Comparison of ENCODE assay signal across 1 cellular context in the genomic region with DNA sequence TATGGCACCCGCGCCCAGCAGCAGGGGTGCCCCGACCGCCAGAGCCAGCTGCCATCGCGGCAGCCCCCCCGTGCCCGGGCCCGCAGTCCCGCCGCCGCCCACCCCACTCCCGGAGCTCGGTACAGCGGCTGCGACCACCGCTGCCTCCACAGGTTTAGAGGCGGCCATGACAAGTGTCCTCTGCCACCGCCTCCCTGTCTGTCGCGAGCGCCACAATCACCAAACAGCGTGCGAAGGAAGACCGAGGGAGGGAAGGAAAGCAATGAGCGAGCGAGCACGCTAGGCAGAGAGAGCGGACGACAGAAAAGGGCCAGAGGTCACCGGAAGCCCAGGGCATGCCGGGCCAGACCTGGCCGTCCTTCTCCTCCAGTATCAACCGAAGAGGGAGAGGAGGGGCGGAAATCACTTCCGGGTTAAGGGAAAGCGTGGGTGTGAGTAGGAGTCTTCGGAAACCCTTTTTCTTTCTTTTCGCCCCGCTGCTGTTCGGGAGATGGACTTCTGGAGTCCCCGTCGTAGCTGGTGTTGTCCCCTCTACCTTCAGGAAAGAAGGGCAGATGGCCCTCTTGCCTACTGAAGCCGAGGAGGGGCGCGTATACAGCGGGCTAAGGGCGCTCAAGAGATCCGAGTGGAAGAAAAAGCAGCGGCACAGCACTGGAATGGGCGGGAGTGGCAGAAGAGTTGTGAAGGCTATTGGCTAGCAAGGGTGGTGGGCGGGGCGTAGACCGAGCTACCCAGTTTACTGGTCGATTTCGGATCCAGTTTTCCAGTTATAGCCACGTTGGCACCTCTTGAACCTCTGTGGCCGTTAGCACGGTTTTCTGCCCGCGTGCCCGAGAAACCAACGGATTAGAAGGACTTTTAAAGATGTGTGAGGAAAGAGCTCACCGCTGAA.
TF ChIP-seq lines count a peak whose summit lies in the region.

A gene with protein sequence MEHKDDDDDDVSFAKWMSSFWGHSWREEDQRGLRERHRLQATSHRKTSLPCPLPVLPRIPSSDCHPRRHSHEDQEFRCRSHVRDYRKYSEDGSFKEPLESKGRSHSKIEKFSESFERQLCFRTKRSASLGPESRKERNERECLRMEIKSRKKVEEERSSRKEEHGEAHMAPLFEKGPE (plus strand): TSS at position 758 of the 892 bp plus-strand sequence. CDS start 28,191 bp downstream, outside the sequence.
A gene (minus strand): TSS at position 308 of the 892 bp plus-strand sequence. CDS start 140 bp downstream, at position 168.

TF ChIP-seq in WTC11, 78 proteins besides CTCF, POLR2A, EP300 and RAD21 (continued from another document and continues in another):
- TF ChIP-seq, protein P1, sequence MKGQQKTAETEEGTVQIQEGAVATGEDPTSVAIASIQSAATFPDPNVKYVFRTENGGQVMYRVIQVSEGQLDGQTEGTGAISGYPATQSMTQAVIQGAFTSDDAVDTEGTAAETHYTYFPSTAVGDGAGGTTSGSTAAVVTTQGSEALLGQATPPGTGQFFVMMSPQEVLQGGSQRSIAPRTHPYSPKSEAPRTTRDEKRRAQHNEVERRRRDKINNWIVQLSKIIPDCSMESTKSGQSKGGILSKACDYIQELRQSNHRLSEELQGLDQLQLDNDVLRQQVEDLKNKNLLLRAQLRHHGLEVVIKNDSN (CRISPR knock-in tag; IDR thresholded peaks at IDR 0.05), result no peak
- TF ChIP-seq KAT7 (CRISPR knock-in tag; IDR thresholded peaks at IDR 0.05; ENCODE audit: borderline replicate concordance) (peak; percentile 58; the same call in 1 of the 2 replicates), TEAD4 (CRISPR knock-in tag; IDR thresholded peaks at IDR 0.05) (no peak), SMAD3 (CRISPR knock-in tag; IDR thresholded peaks at IDR 0.05; ENCODE audit: borderline replicate concordance) (peak; percentile 17), SMAD4 (CRISPR knock-in tag; IDR thresholded peaks at IDR 0.05) (no peak), IRF2 (CRISPR knock-in tag; IDR thresholded peaks at IDR 0.05; ENCODE audit: borderline replicate concordance, low read depth) (no peak), MYBL2 (CRISPR knock-in tag; IDR thresholded peaks at IDR 0.05) (peak; percentile 97), JUN (CRISPR knock-in tag; IDR thresholded peaks at IDR 0.05) (no peak; the same call in 1 of the 2 replicates), CBFB (CRISPR knock-in tag; IDR thresholded peaks at IDR 0.05; ENCODE audit: low read depth) (no peak), ATF1 (CRISPR knock-in tag; IDR thresholded peaks at IDR 0.05) (no peak), OVOL2 (CRISPR knock-in tag; IDR thresholded peaks at IDR 0.05; ENCODE audit: borderline replicate concordance) (no peak), ZNF263 (CRISPR knock-in tag; IDR thresholded peaks at IDR 0.05; ENCODE audit: low read depth) (no peak), EMX1 (CRISPR knock-in tag; IDR thresholded peaks at IDR 0.05) (no peak), SP1 (CRISPR knock-in tag; conservative IDR thresholded peaks at IDR 0.05) (peak; percentile 77), ZNF671 (CRISPR knock-in tag; IDR thresholded peaks at IDR 0.05) (no peak), FOXP1 (CRISPR knock-in tag; IDR thresholded peaks at IDR 0.05; ENCODE audit: borderline replicate concordance) (peak; percentile 38; the same call in 1 of the 2 replicates), NFE2L1 (CRISPR knock-in tag; IDR thresholded peaks at IDR 0.05) (peak; percentile 51; the same call in 1 of the 2 replicates), CREB1 (CRISPR knock-in tag; IDR thresholded peaks at IDR 0.05) (peak; percentile 11; the same call in 1 of the 2 replicates), GRHL2 (CRISPR knock-in tag; IDR thresholded peaks at IDR 0.05; ENCODE audit: insufficient replicate concordance, severe bottlenecking) (no peak), ZNF416 (CRISPR knock-in tag; IDR thresholded peaks at IDR 0.05) (no peak), NR2C2 (CRISPR knock-in tag; IDR thresholded peaks at IDR 0.05) (peak; percentile 96), FOXK1 (CRISPR knock-in tag; IDR thresholded peaks at IDR 0.05) (peak; percentile 18; the same call in 1 of the 2 replicates), CREM (CRISPR knock-in tag; IDR thresholded peaks at IDR 0.05) (peak; percentile 51)
- TF ChIP-seq, protein P2, sequence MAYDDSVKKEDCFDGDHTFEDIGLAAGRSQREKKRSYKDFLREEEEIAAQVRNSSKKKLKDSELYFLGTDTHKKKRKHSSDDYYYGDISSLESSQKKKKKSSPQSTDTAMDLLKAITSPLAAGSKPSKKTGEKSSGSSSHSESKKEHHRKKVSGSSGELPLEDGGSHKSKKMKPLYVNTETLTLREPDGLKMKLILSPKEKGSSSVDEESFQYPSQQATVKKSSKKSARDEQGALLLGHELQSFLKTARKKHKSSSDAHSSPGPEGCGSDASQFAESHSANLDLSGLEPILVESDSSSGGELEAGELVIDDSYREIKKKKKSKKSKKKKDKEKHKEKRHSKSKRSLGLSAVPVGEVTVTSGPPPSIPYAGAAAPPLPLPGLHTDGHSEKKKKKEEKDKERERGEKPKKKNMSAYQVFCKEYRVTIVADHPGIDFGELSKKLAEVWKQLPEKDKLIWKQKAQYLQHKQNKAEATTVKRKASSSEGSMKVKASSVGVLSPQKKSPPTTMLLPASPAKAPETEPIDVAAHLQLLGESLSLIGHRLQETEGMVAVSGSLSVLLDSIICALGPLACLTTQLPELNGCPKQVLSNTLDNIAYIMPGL (CRISPR knock-in tag; IDR thresholded peaks at IDR 0.05), result no peak; the same call in 1 of the 2 replicates
- TF ChIP-seq, protein P3, sequence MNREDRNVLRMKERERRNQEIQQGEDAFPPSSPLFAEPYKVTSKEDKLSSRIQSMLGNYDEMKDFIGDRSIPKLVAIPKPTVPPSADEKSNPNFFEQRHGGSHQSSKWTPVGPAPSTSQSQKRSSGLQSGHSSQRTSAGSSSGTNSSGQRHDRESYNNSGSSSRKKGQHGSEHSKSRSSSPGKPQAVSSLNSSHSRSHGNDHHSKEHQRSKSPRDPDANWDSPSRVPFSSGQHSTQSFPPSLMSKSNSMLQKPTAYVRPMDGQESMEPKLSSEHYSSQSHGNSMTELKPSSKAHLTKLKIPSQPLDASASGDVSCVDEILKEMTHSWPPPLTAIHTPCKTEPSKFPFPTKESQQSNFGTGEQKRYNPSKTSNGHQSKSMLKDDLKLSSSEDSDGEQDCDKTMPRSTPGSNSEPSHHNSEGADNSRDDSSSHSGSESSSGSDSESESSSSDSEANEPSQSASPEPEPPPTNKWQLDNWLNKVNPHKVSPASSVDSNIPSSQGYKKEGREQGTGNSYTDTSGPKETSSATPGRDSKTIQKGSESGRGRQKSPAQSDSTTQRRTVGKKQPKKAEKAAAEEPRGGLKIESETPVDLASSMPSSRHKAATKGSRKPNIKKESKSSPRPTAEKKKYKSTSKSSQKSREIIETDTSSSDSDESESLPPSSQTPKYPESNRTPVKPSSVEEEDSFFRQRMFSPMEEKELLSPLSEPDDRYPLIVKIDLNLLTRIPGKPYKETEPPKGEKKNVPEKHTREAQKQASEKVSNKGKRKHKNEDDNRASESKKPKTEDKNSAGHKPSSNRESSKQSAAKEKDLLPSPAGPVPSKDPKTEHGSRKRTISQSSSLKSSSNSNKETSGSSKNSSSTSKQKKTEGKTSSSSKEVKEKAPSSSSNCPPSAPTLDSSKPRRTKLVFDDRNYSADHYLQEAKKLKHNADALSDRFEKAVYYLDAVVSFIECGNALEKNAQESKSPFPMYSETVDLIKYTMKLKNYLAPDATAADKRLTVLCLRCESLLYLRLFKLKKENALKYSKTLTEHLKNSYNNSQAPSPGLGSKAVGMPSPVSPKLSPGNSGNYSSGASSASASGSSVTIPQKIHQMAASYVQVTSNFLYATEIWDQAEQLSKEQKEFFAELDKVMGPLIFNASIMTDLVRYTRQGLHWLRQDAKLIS (CRISPR knock-in tag; IDR thresholded peaks at IDR 0.05; ENCODE audit: borderline replicate concordance), result no peak; the same call in 1 of the 2 replicates
- TF ChIP-seq, protein P4, sequence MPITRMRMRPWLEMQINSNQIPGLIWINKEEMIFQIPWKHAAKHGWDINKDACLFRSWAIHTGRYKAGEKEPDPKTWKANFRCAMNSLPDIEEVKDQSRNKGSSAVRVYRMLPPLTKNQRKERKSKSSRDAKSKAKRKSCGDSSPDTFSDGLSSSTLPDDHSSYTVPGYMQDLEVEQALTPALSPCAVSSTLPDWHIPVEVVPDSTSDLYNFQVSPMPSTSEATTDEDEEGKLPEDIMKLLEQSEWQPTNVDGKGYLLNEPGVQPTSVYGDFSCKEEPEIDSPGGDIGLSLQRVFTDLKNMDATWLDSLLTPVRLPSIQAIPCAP (CRISPR knock-in tag; IDR thresholded peaks at IDR 0.05), result no peak
- TF ChIP-seq, protein P5, sequence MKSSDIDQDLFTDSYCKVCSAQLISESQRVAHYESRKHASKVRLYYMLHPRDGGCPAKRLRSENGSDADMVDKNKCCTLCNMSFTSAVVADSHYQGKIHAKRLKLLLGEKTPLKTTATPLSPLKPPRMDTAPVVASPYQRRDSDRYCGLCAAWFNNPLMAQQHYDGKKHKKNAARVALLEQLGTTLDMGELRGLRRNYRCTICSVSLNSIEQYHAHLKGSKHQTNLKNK (CRISPR knock-in tag; IDR thresholded peaks at IDR 0.05), result no peak
- TF ChIP-seq, protein P6, sequence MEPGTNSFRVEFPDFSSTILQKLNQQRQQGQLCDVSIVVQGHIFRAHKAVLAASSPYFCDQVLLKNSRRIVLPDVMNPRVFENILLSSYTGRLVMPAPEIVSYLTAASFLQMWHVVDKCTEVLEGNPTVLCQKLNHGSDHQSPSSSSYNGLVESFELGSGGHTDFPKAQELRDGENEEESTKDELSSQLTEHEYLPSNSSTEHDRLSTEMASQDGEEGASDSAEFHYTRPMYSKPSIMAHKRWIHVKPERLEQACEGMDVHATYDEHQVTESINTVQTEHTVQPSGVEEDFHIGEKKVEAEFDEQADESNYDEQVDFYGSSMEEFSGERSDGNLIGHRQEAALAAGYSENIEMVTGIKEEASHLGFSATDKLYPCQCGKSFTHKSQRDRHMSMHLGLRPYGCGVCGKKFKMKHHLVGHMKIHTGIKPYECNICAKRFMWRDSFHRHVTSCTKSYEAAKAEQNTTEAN (CRISPR knock-in tag; IDR thresholded peaks at IDR 0.05), result no peak
- TF ChIP-seq, protein P7, sequence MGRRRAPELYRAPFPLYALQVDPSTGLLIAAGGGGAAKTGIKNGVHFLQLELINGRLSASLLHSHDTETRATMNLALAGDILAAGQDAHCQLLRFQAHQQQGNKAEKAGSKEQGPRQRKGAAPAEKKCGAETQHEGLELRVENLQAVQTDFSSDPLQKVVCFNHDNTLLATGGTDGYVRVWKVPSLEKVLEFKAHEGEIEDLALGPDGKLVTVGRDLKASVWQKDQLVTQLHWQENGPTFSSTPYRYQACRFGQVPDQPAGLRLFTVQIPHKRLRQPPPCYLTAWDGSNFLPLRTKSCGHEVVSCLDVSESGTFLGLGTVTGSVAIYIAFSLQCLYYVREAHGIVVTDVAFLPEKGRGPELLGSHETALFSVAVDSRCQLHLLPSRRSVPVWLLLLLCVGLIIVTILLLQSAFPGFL (CRISPR knock-in tag; IDR thresholded peaks at IDR 0.05; ENCODE audit: borderline replicate concordance), result no peak
- TF ChIP-seq, protein P8, sequence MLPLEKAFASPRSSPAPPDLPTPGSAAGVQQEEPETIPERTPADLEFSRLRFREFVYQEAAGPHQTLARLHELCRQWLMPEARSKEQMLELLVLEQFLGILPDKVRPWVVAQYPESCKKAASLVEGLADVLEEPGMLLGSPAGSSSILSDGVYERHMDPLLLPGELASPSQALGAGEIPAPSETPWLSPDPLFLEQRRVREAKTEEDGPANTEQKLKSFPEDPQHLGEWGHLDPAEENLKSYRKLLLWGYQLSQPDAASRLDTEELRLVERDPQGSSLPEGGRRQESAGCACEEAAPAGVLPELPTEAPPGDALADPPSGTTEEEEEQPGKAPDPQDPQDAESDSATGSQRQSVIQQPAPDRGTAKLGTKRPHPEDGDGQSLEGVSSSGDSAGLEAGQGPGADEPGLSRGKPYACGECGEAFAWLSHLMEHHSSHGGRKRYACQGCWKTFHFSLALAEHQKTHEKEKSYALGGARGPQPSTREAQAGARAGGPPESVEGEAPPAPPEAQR (CRISPR knock-in tag; IDR thresholded peaks at IDR 0.05), result no peak
- TF ChIP-seq, protein P9, sequence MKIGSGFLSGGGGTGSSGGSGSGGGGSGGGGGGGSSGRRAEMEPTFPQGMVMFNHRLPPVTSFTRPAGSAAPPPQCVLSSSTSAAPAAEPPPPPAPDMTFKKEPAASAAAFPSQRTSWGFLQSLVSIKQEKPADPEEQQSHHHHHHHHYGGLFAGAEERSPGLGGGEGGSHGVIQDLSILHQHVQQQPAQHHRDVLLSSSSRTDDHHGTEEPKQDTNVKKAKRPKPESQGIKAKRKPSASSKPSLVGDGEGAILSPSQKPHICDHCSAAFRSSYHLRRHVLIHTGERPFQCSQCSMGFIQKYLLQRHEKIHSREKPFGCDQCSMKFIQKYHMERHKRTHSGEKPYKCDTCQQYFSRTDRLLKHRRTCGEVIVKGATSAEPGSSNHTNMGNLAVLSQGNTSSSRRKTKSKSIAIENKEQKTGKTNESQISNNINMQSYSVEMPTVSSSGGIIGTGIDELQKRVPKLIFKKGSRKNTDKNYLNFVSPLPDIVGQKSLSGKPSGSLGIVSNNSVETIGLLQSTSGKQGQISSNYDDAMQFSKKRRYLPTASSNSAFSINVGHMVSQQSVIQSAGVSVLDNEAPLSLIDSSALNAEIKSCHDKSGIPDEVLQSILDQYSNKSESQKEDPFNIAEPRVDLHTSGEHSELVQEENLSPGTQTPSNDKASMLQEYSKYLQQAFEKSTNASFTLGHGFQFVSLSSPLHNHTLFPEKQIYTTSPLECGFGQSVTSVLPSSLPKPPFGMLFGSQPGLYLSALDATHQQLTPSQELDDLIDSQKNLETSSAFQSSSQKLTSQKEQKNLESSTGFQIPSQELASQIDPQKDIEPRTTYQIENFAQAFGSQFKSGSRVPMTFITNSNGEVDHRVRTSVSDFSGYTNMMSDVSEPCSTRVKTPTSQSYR (CRISPR knock-in tag; IDR thresholded peaks at IDR 0.05), result no peak
- TF ChIP-seq, protein P10, sequence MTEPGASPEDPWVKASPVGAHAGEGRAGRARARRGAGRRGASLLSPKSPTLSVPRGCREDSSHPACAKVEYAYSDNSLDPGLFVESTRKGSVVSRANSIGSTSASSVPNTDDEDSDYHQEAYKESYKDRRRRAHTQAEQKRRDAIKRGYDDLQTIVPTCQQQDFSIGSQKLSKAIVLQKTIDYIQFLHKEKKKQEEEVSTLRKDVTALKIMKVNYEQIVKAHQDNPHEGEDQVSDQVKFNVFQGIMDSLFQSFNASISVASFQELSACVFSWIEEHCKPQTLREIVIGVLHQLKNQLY (CRISPR knock-in tag; IDR thresholded peaks at IDR 0.05), result peak; percentile 0; the same call in 1 of the 2 replicates
- TF ChIP-seq, protein P11, sequence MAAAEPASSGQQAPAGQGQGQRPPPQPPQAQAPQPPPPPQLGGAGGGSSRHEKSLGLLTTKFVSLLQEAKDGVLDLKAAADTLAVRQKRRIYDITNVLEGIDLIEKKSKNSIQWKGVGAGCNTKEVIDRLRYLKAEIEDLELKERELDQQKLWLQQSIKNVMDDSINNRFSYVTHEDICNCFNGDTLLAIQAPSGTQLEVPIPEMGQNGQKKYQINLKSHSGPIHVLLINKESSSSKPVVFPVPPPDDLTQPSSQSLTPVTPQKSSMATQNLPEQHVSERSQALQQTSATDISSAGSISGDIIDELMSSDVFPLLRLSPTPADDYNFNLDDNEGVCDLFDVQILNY (CRISPR knock-in tag; IDR thresholded peaks at IDR 0.05), result 0 out of 2 replicates have a peak, but pooled peaks have one; percentile 8
